1 cellular context compared by ENCODE assay signal in the genomic region with DNA sequence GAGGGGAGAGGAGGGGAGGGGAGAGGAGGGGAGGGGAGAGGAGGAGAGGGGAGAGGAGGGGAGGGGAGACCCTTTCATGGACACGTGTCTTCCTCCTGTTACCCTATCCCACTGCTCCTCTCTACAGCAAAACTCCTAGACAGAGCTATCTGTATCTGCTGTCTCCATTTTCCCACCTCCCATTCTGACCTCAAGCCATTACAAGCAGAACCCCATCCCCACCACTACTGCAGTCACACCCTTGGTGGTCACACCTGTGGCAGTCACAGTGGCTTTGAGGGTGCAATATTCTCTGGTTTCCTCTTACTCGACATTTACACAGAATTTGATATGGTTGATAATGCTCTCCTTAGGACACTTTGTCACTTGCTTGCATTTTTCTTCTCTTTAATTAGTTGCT.
TF ChIP-seq lines count a peak whose summit lies in the region.

No MANE protein-coding gene starts in this region.

TF ChIP-seq in WTC11, 78 proteins besides CTCF, POLR2A, EP300 and RAD21:
- TF ChIP-seq TEAD1 (CRISPR knock-in tag; IDR thresholded peaks at IDR 0.05) (no peak), FOXP1 (CRISPR knock-in tag; IDR thresholded peaks at IDR 0.05; ENCODE audit: borderline replicate concordance) (no peak), ZNF121 (CRISPR knock-in tag; IDR thresholded peaks at IDR 0.05) (no peak), HMGA2 (CRISPR knock-in tag; IDR thresholded peaks at IDR 0.05) (no peak), GTF2I (CRISPR knock-in tag; conservative IDR thresholded peaks at IDR 0.05) (no peak), ZNF219 (CRISPR knock-in tag; IDR thresholded peaks at IDR 0.05; ENCODE audit: borderline replicate concordance) (no peak)
- TF ChIP-seq, protein P1, sequence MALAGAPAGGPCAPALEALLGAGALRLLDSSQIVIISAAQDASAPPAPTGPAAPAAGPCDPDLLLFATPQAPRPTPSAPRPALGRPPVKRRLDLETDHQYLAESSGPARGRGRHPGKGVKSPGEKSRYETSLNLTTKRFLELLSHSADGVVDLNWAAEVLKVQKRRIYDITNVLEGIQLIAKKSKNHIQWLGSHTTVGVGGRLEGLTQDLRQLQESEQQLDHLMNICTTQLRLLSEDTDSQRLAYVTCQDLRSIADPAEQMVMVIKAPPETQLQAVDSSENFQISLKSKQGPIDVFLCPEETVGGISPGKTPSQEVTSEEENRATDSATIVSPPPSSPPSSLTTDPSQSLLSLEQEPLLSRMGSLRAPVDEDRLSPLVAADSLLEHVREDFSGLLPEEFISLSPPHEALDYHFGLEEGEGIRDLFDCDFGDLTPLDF (CRISPR knock-in tag; IDR thresholded peaks at IDR 0.05): no peak
- TF ChIP-seq, protein P2, sequence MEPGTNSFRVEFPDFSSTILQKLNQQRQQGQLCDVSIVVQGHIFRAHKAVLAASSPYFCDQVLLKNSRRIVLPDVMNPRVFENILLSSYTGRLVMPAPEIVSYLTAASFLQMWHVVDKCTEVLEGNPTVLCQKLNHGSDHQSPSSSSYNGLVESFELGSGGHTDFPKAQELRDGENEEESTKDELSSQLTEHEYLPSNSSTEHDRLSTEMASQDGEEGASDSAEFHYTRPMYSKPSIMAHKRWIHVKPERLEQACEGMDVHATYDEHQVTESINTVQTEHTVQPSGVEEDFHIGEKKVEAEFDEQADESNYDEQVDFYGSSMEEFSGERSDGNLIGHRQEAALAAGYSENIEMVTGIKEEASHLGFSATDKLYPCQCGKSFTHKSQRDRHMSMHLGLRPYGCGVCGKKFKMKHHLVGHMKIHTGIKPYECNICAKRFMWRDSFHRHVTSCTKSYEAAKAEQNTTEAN (CRISPR knock-in tag; IDR thresholded peaks at IDR 0.05): no peak
